8 cellular contexts compared by ENCODE assay signal in the genomic region with DNA sequence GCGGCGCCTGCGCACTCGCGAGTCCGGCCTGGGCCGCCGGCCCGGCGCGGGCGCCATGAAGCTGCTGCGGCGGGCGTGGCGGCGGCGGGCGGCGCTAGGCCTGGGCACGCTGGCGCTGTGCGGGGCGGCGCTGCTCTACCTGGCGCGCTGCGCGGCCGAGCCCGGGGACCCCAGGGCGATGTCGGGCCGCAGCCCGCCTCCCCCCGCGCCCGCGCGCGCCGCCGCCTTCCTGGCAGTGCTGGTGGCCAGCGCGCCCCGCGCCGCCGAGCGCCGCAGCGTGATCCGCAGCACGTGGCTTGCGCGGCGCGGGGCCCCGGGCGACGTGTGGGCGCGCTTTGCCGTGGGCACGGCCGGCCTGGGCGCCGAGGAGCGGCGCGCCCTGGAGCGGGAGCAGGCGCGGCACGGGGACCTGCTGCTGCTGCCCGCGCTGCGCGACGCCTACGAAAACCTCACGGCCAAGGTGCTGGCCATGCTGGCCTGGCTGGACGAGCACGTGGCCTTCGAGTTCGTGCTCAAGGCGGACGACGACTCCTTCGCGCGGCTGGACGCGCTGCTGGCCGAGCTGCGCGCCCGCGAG. TPM values are rescaled to one million over a fixed set of nuclear protein-coding genes. Genes with fewer than 3 reads are reported as not detected.
DNase-seq lines count a peak whose midpoint lies in the region; FAIRE-seq and TF ChIP-seq lines count a peak whose summit lies in the region.

A gene (plus strand): TSS at position 14 of the 577 bp plus-strand sequence. CDS start 42 bp downstream, at position 56.

- peak within 1 kb of the TSS; percentile 73 for H3K27ac ChIP-seq in SK-N-MC

- H3K4me3 ChIP-seq in SK-N-MC (peak within 1 kb of the TSS; percentile 98), fibroblast of the aortic adventitia (ENCODE audit: low read depth, low read length) (peak within 1 kb of the TSS; percentile 94)

- H3K27me3 Mint-ChIP-seq in activated T-cell treated with anti-CD3 and anti-CD28 coated beads, Interleukin-2, amount 50 U/mL, for 24 hours, result no peaks in the 10 kb centered on the region
- H3K27me3 Mint-ChIP-seq in progenitor cell of endocrine pancreas, result no peaks in the 10 kb centered on the region

- H3K36me3 Mint-ChIP-seq in activated T-cell treated with anti-CD3 and anti-CD28 coated beads, Interleukin-2, amount 50 U/mL, for 24 hours (ENCODE audit: low read depth), result peaks cover 58% of the 10 kb centered on the region
- peaks cover 13% of the 10 kb centered on the region for H3K36me3 Mint-ChIP-seq in progenitor cell of endocrine pancreas (ENCODE audit: insufficient read depth)

- TF ChIP-seq CTCF in fibroblast of the aortic adventitia (IDR thresholded peaks at IDR 0.05; ENCODE audit: insufficient read depth, low read length) (no peak), progenitor cell of endocrine pancreas (IDR thresholded peaks at IDR 0.05; ENCODE audit: unreplicated experiment) (no peak)

- H3K9me3 Mint-ChIP-seq in activated T-cell treated with anti-CD3 and anti-CD28 coated beads, Interleukin-2, amount 50 U/mL, for 24 hours, result no peaks in the 10 kb centered on the region
- peaks cover 3% of the 10 kb centered on the region for H3K9me3 Mint-ChIP-seq in progenitor cell of endocrine pancreas (ENCODE audit: low read depth)

- H3K27ac Mint-ChIP-seq in activated T-cell treated with anti-CD3 and anti-CD28 coated beads, Interleukin-2, amount 50 U/mL, for 24 hours, result peak within 1 kb of the TSS; percentile 94
- peak within 1 kb of the TSS; percentile 91 for H3K27ac Mint-ChIP-seq in progenitor cell of endocrine pancreas

- FAIRE-seq in HTR-8/SVneo (lab: Jason Lieb, UNC), result no peak

- peaks cover 18% of the 10 kb centered on the region; the same call in 1 of the 2 replicates for H3K36me3 ChIP-seq in SK-N-MC (ENCODE audit: insufficient read depth, low read length)

- DNase-seq in activated T-cell treated with anti-CD3 and anti-CD28 coated beads, Interleukin-2, amount 50 U/mL, for 24 hours, result no peak
- DNase-seq in activated T-cell treated with anti-CD3 and anti-CD28 coated beads for 4 hours, result no peak
- no peak for DNase-seq in SK-N-MC (ENCODE audit: low read depth, low spot score)
- peak; percentile 8 for DNase-seq in fibroblast of the aortic adventitia (ENCODE audit: low read depth)
- no peak for DNase-seq in progenitor cell of endocrine pancreas (ENCODE audit: low spot score, unreplicated experiment)
- DNase-seq in HTR-8/SVneo (ENCODE audit: insufficient read length, low spot score), result no peak
- no peak for DNase-seq in NCI-H1105 treated with DMSO at 0.1 percent for 48 hours (lab: John Stamatoyannopoulos, UW)
- DNase-seq in NCI-H2227 treated with DMSO at 0.1 percent for 48 hours (lab: John Stamatoyannopoulos, UW), result no peak

- H3K9ac ChIP-seq in SK-N-MC (ENCODE audit: insufficient read length), result peak within 1 kb of the TSS; percentile 95

- peaks cover 39% of the 10 kb centered on the region for H3K4me1 Mint-ChIP-seq in activated T-cell treated with anti-CD3 and anti-CD28 coated beads, Interleukin-2, amount 50 U/mL, for 24 hours (ENCODE audit: low read depth)
- peaks cover 14% of the 10 kb centered on the region for H3K4me1 Mint-ChIP-seq in progenitor cell of endocrine pancreas (ENCODE audit: low read depth)

- peak within 1 kb of the TSS; percentile 94 for H3K4me3 Mint-ChIP-seq in activated T-cell treated with anti-CD3 and anti-CD28 coated beads, Interleukin-2, amount 50 U/mL, for 24 hours
- H3K4me3 Mint-ChIP-seq in progenitor cell of endocrine pancreas (ENCODE audit: low read depth), result peak within 1 kb of the TSS; percentile 87

- H3K9me3 ChIP-seq in SK-N-MC (ENCODE audit: low read depth, low read length), result no peaks in the 10 kb centered on the region

RNA-seq across cellular contexts. Expression of the gene that starts here (rescaled TPM):
- total RNA-seq in fibroblast of the aortic adventitia (ENCODE audit: low replicate concordance) (24.7 and 37.1 TPM in 2 replicates), progenitor cell of endocrine pancreas (31.7 and 31.9 TPM in 2 replicates)
